Comparison of ENCODE assay signal across 20 cellular contexts in genomic region chr21:37530901-37531351, GRCh38.
DNase-seq lines count a peak whose midpoint lies in the region; ATAC-seq and TF ChIP-seq lines count a peak whose summit lies in the region.
"Had no signal": no experiment of that assay in that cellular context is flagged by ENCODE, and none has a peak within 500 bp of the region (broad histone marks: within the 10 kb centered on the region; RNA-seq: fewer than 3 reads in every experiment).

No MANE protein-coding gene starts in this region.

- intact Hi-C loops in esophagus muscularis mucosa (cut with DNase I): no loop called here
- intact Hi-C loops in activated CD4-positive, alpha-beta T cell treated with anti-CD3 and anti-CD28 coated beads, Interleukin-2, amount 10 ng/mL, durations not matched to agents 24 days and 14 days (cut with micrococcal nuclease): no loop called here

- no peak overlapping the region for H3K18ac ChIP-seq in mesenchymal stem cell (ENCODE audit: low read depth in 1 of 2, low read length in 2 of 2)

- no peak overlapping the region for H2BK120ac ChIP-seq in mesenchymal stem cell (ENCODE audit: low read depth, low read length)

- H3K36me3 ChIP-seq in esophagus muscularis mucosa (no peaks in the 10 kb centered on the region), mesenchymal stem cell (ENCODE audit: control insufficient read depth in 1 of 2, insufficient read depth in 2 of 2, low read depth in 1 of 2, low read length in 2 of 2) (no peaks in the 10 kb centered on the region)
- H3K36me3 ChIP-seq: prostate gland, transverse colon had no signal

- peaks cover 24% of the 10 kb centered on the region for H3K4me1 Mint-ChIP-seq in nephron progenitor cell
- H3K4me1 Mint-ChIP-seq in activated CD4-positive, alpha-beta T cell treated with anti-CD3 and anti-CD28 coated beads, Interleukin-2, amount 10 ng/mL, durations not matched to agents 24 days and 14 days: peaks cover 2% of the 10 kb centered on the region

- H3K4me1 ChIP-seq in esophagus muscularis mucosa (peaks cover 11 to 16% (median 12%) of the 10 kb centered on the region in 4 donors), mesenchymal stem cell (ENCODE audit: control insufficient read depth, insufficient read depth, low read depth, low read length) (peaks cover 6% of the 10 kb centered on the region)
- H3K4me1 ChIP-seq: prostate gland, transverse colon had no signal

- H3K14ac ChIP-seq in mesenchymal stem cell (ENCODE audit: low read length in 2 of 2): no peak overlapping the region

- no peak overlapping the region for H4K91ac ChIP-seq in mesenchymal stem cell (ENCODE audit: low read length)

- DNase-seq in D341Med (ENCODE audit: low spot score) (peak; percentile 80), NCI-H82 (lab: John Stamatoyannopoulos, UW) (peak; percentile 97), esophagus muscularis mucosa (ENCODE audit: extremely low spot score) (peak; percentile 86), nephron progenitor cell (peak; percentile 53), mesenchymal stem cell (no peak)
- no peak for DNase-seq in activated T-cell treated with anti-CD3 and anti-CD28 coated beads, Interleukin-2, amount 50 U/mL, for 48 hours
- no peak for DNase-seq in activated CD4-positive, alpha-beta T cell treated with anti-CD3 and anti-CD28 coated beads, Interleukin-2, amount 10 ng/mL, durations not matched to agents 24 days and 14 days
- DNase-seq: activated CD4-positive, CD25-positive, alpha-beta regulatory T cell treated with anti-CD3 and anti-CD28 coated beads, Interleukin-2, amount 50 U/mL, for 72 hours; activated naive CD8-positive, alpha-beta T cell treated with anti-CD3 and anti-CD28 coated beads, Interleukin-2, amount 50 U/mL, for 24 hours; DMS53; H9; KBM-7; natural killer cell; NCI-H2081 treated with DMSO at 0.1 percent for 48 hours; NCI-H526; stimulated activated naive B cell treated with anti-CD40 and anti-IgM and Interleukin-4, amounts not matched to agents 10 μg/mL and 1 μg/mL and 100 μg/mL, for 72 hours had no signal

- H3K4me3 Mint-ChIP-seq in nephron progenitor cell: no peak overlapping the region
- H3K4me3 Mint-ChIP-seq in activated CD4-positive, alpha-beta T cell treated with anti-CD3 and anti-CD28 coated beads, Interleukin-2, amount 10 ng/mL, durations not matched to agents 24 days and 14 days: no peak overlapping the region
- H3K4me3 Mint-ChIP-seq: activated naive CD8-positive, alpha-beta T cell treated with anti-CD3 and anti-CD28 coated beads, Interleukin-2, amount 50 U/mL, for 24 hours; H9; natural killer cell; stimulated activated naive B cell treated with anti-CD40 and anti-IgM and Interleukin-4, amounts not matched to agents 10 μg/mL and 1 μg/mL and 100 μg/mL, for 72 hours had no signal

- peaks cover 0 to 11% (median 0%) of the 10 kb centered on the region in 4 donors for H3K27me3 ChIP-seq in esophagus muscularis mucosa
- peaks cover 14 to 42% of the 10 kb centered on the region in 2 experiments for H3K27me3 ChIP-seq in mesenchymal stem cell (ENCODE audit: control insufficient read depth in 1 of 2, insufficient read depth in 1 of 2, low read length in 2 of 2)

- no peak overlapping the region for H2AFZ ChIP-seq in mesenchymal stem cell (ENCODE audit: low read depth, low read length)

- no peak overlapping the region for H3K27ac Mint-ChIP-seq in nephron progenitor cell
- no peak overlapping the region for H3K27ac Mint-ChIP-seq in activated CD4-positive, alpha-beta T cell treated with anti-CD3 and anti-CD28 coated beads, Interleukin-2, amount 10 ng/mL, durations not matched to agents 24 days and 14 days
- H3K27ac Mint-ChIP-seq: activated naive CD8-positive, alpha-beta T cell treated with anti-CD3 and anti-CD28 coated beads, Interleukin-2, amount 50 U/mL, for 24 hours; natural killer cell; stimulated activated naive B cell treated with anti-CD40 and anti-IgM and Interleukin-4, amounts not matched to agents 10 μg/mL and 1 μg/mL and 100 μg/mL, for 72 hours had no signal

- no peak overlapping the region for H3K23ac ChIP-seq in mesenchymal stem cell (ENCODE audit: low read length in 2 of 2)

- H2BK12ac ChIP-seq in mesenchymal stem cell (ENCODE audit: low read length in 2 of 2): no peak overlapping the region

- no peak overlapping the region for H2BK5ac ChIP-seq in mesenchymal stem cell (ENCODE audit: low read depth, low read length, poor library complexity, severe bottlenecking)

- H3K9me3 ChIP-seq in esophagus muscularis mucosa (peaks cover 0 to 8% (median 3%) of the 10 kb centered on the region in 4 donors), mesenchymal stem cell (ENCODE audit: control insufficient read depth, low read length) (peaks cover 16% of the 10 kb centered on the region)
- H3K9me3 ChIP-seq: prostate gland, transverse colon had no signal

- H3K79me1 ChIP-seq in mesenchymal stem cell (replicated peaks; ENCODE audit: low read length, poor library complexity, severe bottlenecking): no peaks in the 10 kb centered on the region

- H3K4me3 ChIP-seq in esophagus muscularis mucosa (no peak overlapping the region), mesenchymal stem cell (ENCODE audit: insufficient read depth in 1 of 2, low read depth in 1 of 2, low read length in 2 of 2) (no peak overlapping the region)
- H3K4me3 ChIP-seq: lung, prostate gland, transverse colon had no signal

- H3K27me3 Mint-ChIP-seq in nephron progenitor cell (ENCODE audit: low read depth, poor library complexity): peaks cover 53% of the 10 kb centered on the region
- peaks cover 27% of the 10 kb centered on the region for H3K27me3 Mint-ChIP-seq in activated CD4-positive, alpha-beta T cell treated with anti-CD3 and anti-CD28 coated beads, Interleukin-2, amount 10 ng/mL, durations not matched to agents 24 days and 14 days

- H3K4ac ChIP-seq in mesenchymal stem cell (ENCODE audit: low read depth in 1 of 2, low read length in 2 of 2): no peak overlapping the region

- H3K27ac ChIP-seq in esophagus muscularis mucosa (replicated peaks in 1 of 4) (no peak overlapping the region), mesenchymal stem cell (ENCODE audit: low read length, poor library complexity, severe bottlenecking) (no peak overlapping the region)
- H3K27ac ChIP-seq: prostate gland, transverse colon had no signal

- ATAC-seq in HG03175 (IDR thresholded peaks at IDR 0.05; ENCODE audit: unreplicated experiment): no peak
- ATAC-seq: activated naive CD8-positive, alpha-beta T cell treated with anti-CD3 and anti-CD28 coated beads, Interleukin-2, amount 50 U/mL, for 24 hours; stimulated activated naive B cell treated with anti-CD40 and anti-IgM and Interleukin-4, amounts not matched to agents 10 μg/mL and 1 μg/mL and 100 μg/mL, for 72 hours had no signal

- no peaks in the 10 kb centered on the region for H3K36me3 Mint-ChIP-seq in nephron progenitor cell (ENCODE audit: low read depth)
- no peaks in the 10 kb centered on the region for H3K36me3 Mint-ChIP-seq in activated CD4-positive, alpha-beta T cell treated with anti-CD3 and anti-CD28 coated beads, Interleukin-2, amount 10 ng/mL, durations not matched to agents 24 days and 14 days (ENCODE audit: low read depth)
- H3K36me3 Mint-ChIP-seq: natural killer cell; stimulated activated naive B cell treated with anti-CD40 and anti-IgM and Interleukin-4, amounts not matched to agents 10 μg/mL and 1 μg/mL and 100 μg/mL, for 72 hours had no signal

- no peak overlapping the region for H2BK15ac ChIP-seq in mesenchymal stem cell (ENCODE audit: low read depth, poor library complexity, severe bottlenecking)

- WGBS in esophagus muscularis mucosa: 47% methylated on average over 10 of the region's 13 CpGs
- 75% methylated on average over 10 of the region's 13 CpGs for WGBS in mesenchymal stem cell

- no peak for TF ChIP-seq EP300 in esophagus muscularis mucosa (IDR thresholded peaks at IDR 0.05)

- H2AK5ac ChIP-seq in mesenchymal stem cell (ENCODE audit: low read length, severe bottlenecking): no peak overlapping the region

- TF ChIP-seq CTCF in esophagus muscularis mucosa (IDR thresholded peaks at IDR 0.05) (no peak), nephron progenitor cell (IDR thresholded peaks at IDR 0.05) (no peak)

- H3K9ac ChIP-seq in mesenchymal stem cell (ENCODE audit: low read length): no peak overlapping the region

- no peak overlapping the region for H3K4me2 ChIP-seq in mesenchymal stem cell (ENCODE audit: low read length, poor library complexity, severe bottlenecking)

- peaks cover 14% of the 10 kb centered on the region for H3K9me3 Mint-ChIP-seq in nephron progenitor cell
- H3K9me3 Mint-ChIP-seq in activated CD4-positive, alpha-beta T cell treated with anti-CD3 and anti-CD28 coated beads, Interleukin-2, amount 10 ng/mL, durations not matched to agents 24 days and 14 days: no peaks in the 10 kb centered on the region
- H3K9me3 Mint-ChIP-seq: activated naive CD8-positive, alpha-beta T cell treated with anti-CD3 and anti-CD28 coated beads, Interleukin-2, amount 50 U/mL, for 24 hours; natural killer cell; stimulated activated naive B cell treated with anti-CD40 and anti-IgM and Interleukin-4, amounts not matched to agents 10 μg/mL and 1 μg/mL and 100 μg/mL, for 72 hours had no signal

- no peak for TF ChIP-seq POLR2A in esophagus muscularis mucosa (IDR thresholded peaks at IDR 0.05; ENCODE audit: low read depth)

- no peak overlapping the region for H4K8ac ChIP-seq in mesenchymal stem cell (ENCODE audit: low read length)

Comparison
In these comparisons a context has a peak if more than half of its experiments do, and no peak if none do; other contexts are left out.
1. DNase-seq: peak in D341Med (single experiment), NCI-H82 (single experiment), esophagus muscularis mucosa (single experiment) and nephron progenitor cell (single experiment); none in activated T-cell treated with anti-CD3 and anti-CD28 coated beads, Interleukin-2, amount 50 U/mL, for 48 hours (0 of 2), activated CD4-positive, alpha-beta T cell treated with anti-CD3 and anti-CD28 coated beads, Interleukin-2, amount 10 ng/mL, durations not matched to agents 24 days and 14 days (single experiment) and mesenchymal stem cell (single experiment).